2 cellular contexts compared by ENCODE assay signal in the genomic region with DNA sequence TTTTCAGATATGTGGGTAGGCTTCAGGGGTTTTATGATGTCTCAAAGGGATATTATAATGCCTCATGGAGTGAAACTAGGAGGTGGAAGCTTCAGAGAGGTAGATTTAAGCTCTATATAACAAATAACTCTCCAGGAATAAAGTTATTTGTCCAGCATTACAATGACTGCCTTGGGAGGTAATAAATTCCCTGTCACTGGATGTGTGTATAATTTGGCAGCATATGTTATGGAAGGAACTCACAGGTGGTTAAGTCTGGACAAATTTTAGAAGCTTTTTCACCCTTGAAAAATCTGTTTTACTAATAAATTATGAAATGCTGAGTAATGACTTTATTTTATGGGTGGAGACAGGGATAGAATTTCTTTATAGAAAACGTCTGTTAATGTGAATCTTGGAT.
TF ChIP-seq lines count a peak whose summit lies in the region.

No MANE protein-coding gene starts in this region.

TF ChIP-seq in IMR-90, 13 proteins besides CTCF, POLR2A, EP300 and RAD21:
- TF ChIP-seq MAFK (IDR thresholded peaks at IDR 0.05; ENCODE audit: low read depth, low read length): peak; percentile 86
- TF ChIP-seq MAZ (IDR thresholded peaks at IDR 0.05; ENCODE audit: borderline replicate concordance, low read depth, low read length): no peak

TF ChIP-seq in K562, 482 proteins besides CTCF, POLR2A, EP300 and RAD21:
- TF ChIP-seq, protein P1, sequence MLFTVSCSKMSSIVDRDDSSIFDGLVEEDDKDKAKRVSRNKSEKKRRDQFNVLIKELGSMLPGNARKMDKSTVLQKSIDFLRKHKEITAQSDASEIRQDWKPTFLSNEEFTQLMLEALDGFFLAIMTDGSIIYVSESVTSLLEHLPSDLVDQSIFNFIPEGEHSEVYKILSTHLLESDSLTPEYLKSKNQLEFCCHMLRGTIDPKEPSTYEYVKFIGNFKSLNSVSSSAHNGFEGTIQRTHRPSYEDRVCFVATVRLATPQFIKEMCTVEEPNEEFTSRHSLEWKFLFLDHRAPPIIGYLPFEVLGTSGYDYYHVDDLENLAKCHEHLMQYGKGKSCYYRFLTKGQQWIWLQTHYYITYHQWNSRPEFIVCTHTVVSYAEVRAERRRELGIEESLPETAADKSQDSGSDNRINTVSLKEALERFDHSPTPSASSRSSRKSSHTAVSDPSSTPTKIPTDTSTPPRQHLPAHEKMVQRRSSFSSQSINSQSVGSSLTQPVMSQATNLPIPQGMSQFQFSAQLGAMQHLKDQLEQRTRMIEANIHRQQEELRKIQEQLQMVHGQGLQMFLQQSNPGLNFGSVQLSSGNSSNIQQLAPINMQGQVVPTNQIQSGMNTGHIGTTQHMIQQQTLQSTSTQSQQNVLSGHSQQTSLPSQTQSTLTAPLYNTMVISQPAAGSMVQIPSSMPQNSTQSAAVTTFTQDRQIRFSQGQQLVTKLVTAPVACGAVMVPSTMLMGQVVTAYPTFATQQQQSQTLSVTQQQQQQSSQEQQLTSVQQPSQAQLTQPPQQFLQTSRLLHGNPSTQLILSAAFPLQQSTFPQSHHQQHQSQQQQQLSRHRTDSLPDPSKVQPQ (CRISPR knock-in tag; IDR thresholded peaks at IDR 0.05; ENCODE audit: borderline replicate concordance): no peak
- TF ChIP-seq HCFC1 (IDR thresholded peaks at IDR 0.05; ENCODE audit: low read depth, low read length) (no peak), MAFG (tag; conservative IDR thresholded peaks at IDR 0.05) (peak; percentile 70), MAFK (IDR thresholded peaks at IDR 0.05; ENCODE audit: low read length) (peak; percentile 60), ZNF316 (IDR thresholded peaks at IDR 0.05) (peak; percentile 77), DDX20 (tag; IDR thresholded peaks at IDR 0.05; ENCODE audit: low read depth) (no peak), ZBTB8A (IDR thresholded peaks at IDR 0.05; ENCODE audit: partially characterized antibody) (no peak), NRF1 (conservative IDR thresholded peaks at IDR 0.05 in 1 of 2, IDR thresholded peaks at IDR 0.05 in 1 of 2) (no peak), C11orf30 (IDR thresholded peaks at IDR 0.05; ENCODE audit: low read depth) (peak; percentile 63), MAFF (IDR thresholded peaks at IDR 0.05; ENCODE audit: low read length) (peak; percentile 68), HDAC3 (IDR thresholded peaks at IDR 0.05; ENCODE audit: borderline replicate concordance, partially characterized antibody) (no peak), DPF2 (IDR thresholded peaks at IDR 0.05) (no peak)
- TF ChIP-seq, protein P2, sequence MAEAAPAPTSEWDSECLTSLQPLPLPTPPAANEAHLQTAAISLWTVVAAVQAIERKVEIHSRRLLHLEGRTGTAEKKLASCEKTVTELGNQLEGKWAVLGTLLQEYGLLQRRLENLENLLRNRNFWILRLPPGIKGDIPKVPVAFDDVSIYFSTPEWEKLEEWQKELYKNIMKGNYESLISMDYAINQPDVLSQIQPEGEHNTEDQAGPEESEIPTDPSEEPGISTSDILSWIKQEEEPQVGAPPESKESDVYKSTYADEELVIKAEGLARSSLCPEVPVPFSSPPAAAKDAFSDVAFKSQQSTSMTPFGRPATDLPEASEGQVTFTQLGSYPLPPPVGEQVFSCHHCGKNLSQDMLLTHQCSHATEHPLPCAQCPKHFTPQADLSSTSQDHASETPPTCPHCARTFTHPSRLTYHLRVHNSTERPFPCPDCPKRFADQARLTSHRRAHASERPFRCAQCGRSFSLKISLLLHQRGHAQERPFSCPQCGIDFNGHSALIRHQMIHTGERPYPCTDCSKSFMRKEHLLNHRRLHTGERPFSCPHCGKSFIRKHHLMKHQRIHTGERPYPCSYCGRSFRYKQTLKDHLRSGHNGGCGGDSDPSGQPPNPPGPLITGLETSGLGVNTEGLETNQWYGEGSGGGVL (CRISPR knock-in tag; IDR thresholded peaks at IDR 0.05): no peak
- TF ChIP-seq, protein P3, sequence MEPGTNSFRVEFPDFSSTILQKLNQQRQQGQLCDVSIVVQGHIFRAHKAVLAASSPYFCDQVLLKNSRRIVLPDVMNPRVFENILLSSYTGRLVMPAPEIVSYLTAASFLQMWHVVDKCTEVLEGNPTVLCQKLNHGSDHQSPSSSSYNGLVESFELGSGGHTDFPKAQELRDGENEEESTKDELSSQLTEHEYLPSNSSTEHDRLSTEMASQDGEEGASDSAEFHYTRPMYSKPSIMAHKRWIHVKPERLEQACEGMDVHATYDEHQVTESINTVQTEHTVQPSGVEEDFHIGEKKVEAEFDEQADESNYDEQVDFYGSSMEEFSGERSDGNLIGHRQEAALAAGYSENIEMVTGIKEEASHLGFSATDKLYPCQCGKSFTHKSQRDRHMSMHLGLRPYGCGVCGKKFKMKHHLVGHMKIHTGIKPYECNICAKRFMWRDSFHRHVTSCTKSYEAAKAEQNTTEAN (CRISPR knock-in tag; IDR thresholded peaks at IDR 0.05): no peak
